In the genomic region with DNA sequence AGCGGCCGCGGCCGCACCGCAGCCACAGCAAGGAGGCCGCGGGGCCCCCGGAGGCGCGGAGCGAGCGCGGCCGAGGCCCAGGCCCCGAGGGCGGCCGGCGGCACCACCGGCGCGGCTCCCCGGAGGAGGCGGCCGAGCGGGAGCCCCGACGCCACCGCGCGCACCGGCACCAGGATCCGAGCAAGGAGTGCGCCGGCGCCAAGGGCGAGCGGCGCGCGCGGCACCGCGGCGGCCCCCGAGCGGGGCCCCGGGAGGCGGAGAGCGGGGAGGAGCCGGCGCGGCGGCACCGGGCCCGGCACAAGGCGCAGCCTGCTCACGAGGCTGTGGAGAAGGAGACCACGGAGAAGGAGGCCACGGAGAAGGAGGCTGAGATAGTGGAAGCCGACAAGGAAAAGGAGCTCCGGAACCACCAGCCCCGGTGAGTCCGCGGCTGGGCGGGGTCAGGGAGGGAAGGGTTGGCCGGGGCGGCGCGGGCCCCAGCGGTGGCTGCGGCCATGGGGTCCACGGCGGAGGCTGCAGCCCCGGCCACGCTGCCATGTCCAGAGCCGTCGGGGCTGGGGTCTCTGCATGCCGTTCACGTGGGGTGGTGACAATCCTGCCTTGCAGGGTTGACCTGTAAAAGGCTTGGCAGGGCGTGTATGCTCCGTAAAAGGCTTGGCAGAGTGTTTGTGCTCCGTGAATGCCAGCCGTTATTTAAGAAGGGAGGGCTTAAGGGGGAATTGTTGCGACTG, we compare ENCODE assay signal across 17 cellular contexts.
DNase-seq lines count a peak whose midpoint lies in the region; ATAC-seq and TF ChIP-seq lines count a peak whose summit lies in the region.
"Had no signal": no experiment of that assay in that cellular context is flagged by ENCODE, and none has a peak within 500 bp of the region (broad histone marks: within the 10 kb centered on the region; RNA-seq: fewer than 3 reads in every experiment).

No MANE protein-coding gene starts in this region.

- intact Hi-C loops in CD14-positive monocyte (cut with micrococcal nuclease): no loop called here

- no peak overlapping the region for H3K56ac ChIP-seq in H9 (ENCODE audit: insufficient read length, low read depth, low read length)

- H3K36me3 Mint-ChIP-seq in CD14-positive monocyte (no peaks in the 10 kb centered on the region), H9 (ENCODE audit: insufficient read depth in 1 of 3, low read depth in 3 of 3) (peaks cover 20 to 24% (median 23%) of the 10 kb centered on the region in 3 experiments), neural crest cell (ENCODE audit: low read depth) (no peaks in the 10 kb centered on the region)
- no peaks in the 10 kb centered on the region for H3K36me3 Mint-ChIP-seq in natural killer cell treated with Interleukin-12 subunit alpha and Interleukin-12 subunit beta and Interleukin-15 and Interleukin-18, amount 100 ng/mL, for 72 hours

- H3K4ac ChIP-seq in H9 (ENCODE audit: low read depth, low read length): no peak overlapping the region

- no peaks in the 10 kb centered on the region for H3K27me3 ChIP-seq in H9 (ENCODE audit: insufficient read depth, low read length)

- H3K9me3 Mint-ChIP-seq in CD14-positive monocyte (peaks cover 0 to 5% (median 3%) of the 10 kb centered on the region in 7 donors), H9 (no peaks in the 10 kb centered on the region; a peak in 2 of 5 replicates), neural crest cell (no peaks in the 10 kb centered on the region)
- no peaks in the 10 kb centered on the region for H3K9me3 Mint-ChIP-seq in natural killer cell treated with Interleukin-12 subunit alpha and Interleukin-12 subunit beta and Interleukin-15 and Interleukin-18, amount 100 ng/mL, for 72 hours
- H3K9me3 Mint-ChIP-seq: activated T-helper 1 cell treated with anti-CD3 and anti-CD28 coated beads, Interleukin-12 subunit alpha, Interleukin-12 subunit beta, Interleukin-2, Interleukin-4 antibody, amounts not matched to agents 30 ng/mL and 10 ng/mL and 1 ng/mL, durations not matched to agents 14 hours and 24 hours and 36 hours had no signal

- no peaks in the 10 kb centered on the region for H3K9me3 ChIP-seq in H9 (ENCODE audit: control insufficient read depth, low read depth, low read length)
- H3K9me3 ChIP-seq: left lung, psoas muscle, upper lobe of left lung had no signal

- no peak for ATAC-seq in HG03280 (IDR thresholded peaks at IDR 0.05; ENCODE audit: unreplicated experiment)
- ATAC-seq in natural killer cell treated with Interleukin-12 subunit alpha and Interleukin-12 subunit beta and Interleukin-15 and Interleukin-18, amount 100 ng/mL, for 72 hours: no peak
- ATAC-seq: left lung, psoas muscle had no signal

- H3T11ph ChIP-seq in H9 (ENCODE audit: low read length): no peak overlapping the region

- no peaks in the 10 kb centered on the region for H3K4me1 Mint-ChIP-seq in CD14-positive monocyte
- H3K4me1 Mint-ChIP-seq in H9: peaks cover 3 to 6% of the 10 kb centered on the region in 2 experiments
- H3K4me1 Mint-ChIP-seq in neural crest cell: no peaks in the 10 kb centered on the region
- H3K4me1 Mint-ChIP-seq in natural killer cell treated with Interleukin-12 subunit alpha and Interleukin-12 subunit beta and Interleukin-15 and Interleukin-18, amount 100 ng/mL, for 72 hours (ENCODE audit: low read depth in 2 of 2): no peaks in the 10 kb centered on the region
- H3K4me1 Mint-ChIP-seq: activated B cell treated with CpG ODN at 0.5 μM for 24 hours had no signal

- H3K79me2 ChIP-seq in H9 (ENCODE audit: insufficient read depth, low read length): no peaks in the 10 kb centered on the region

- DNase-seq in CD14-positive monocyte (ENCODE audit: low spot score) (peak; percentile 14), H9 (peak; percentile 50), ecto neural progenitor cell (ENCODE audit: low spot score) (peak; percentile 51), neural crest cell (ENCODE audit: low read depth, low spot score) (peak; percentile 3), NCI-H1694 treated with DMSO at 0.1 percent for 48 hours (lab: John Stamatoyannopoulos, UW) (no peak), DMS153 treated with DMSO at 0.1 percent for 48 hours (lab: John Stamatoyannopoulos, UW; ENCODE audit: unreplicated experiment) (no peak)
- DNase-seq in natural killer cell treated with Interleukin-12 subunit alpha and Interleukin-12 subunit beta and Interleukin-15 and Interleukin-18, amount 100 ng/mL, for 72 hours (ENCODE audit: low spot score): no peak
- DNase-seq: activated B cell treated with CpG ODN at 0.5 μM for 24 hours, brain microvascular endothelial cell, IMR-90, NCI-H2227 treated with DMSO at 0.1 percent for 48 hours, SHP77 had no signal

- no peaks in the 10 kb centered on the region for H4K20me1 ChIP-seq in H9 (ENCODE audit: control insufficient read depth, insufficient read depth, insufficient read length)

- H2BK15ac ChIP-seq in H9 (ENCODE audit: low read depth, low read length): no peak overlapping the region

- no CpG with 5 or more reads among the region's 84 CpGs for WGBS in H9 (ENCODE audit: extremely low coverage, insufficient read length, low lambda C conversion rate)

- H3K27ac ChIP-seq in H9 (ENCODE audit: insufficient read length, low read depth, low read length): no peak overlapping the region
- H3K27ac ChIP-seq: brain microvascular endothelial cell, left lung, psoas muscle, upper lobe of left lung had no signal

- H4K8ac ChIP-seq in H9 (replicated peaks; ENCODE audit: insufficient read length, low read depth, low read length): no peak overlapping the region

- no peak overlapping the region for H2BK120ac ChIP-seq in H9 (ENCODE audit: low read depth, low read length, poor library complexity, severe bottlenecking)

- no peaks in the 10 kb centered on the region for H3K4me1 ChIP-seq in H9 (ENCODE audit: insufficient read depth, low read length)
- H3K4me1 ChIP-seq: psoas muscle had no signal

- no peak overlapping the region; the same call in 1 of the 2 replicates for H3K14ac ChIP-seq in H9 (ENCODE audit: insufficient read depth, low read length)

- H3K79me1 ChIP-seq in H9 (ENCODE audit: insufficient read depth, low read depth, low read length, poor library complexity, severe bottlenecking): no peaks in the 10 kb centered on the region

- H3K23me2 ChIP-seq in H9 (ENCODE audit: insufficient read length, low read depth, low read length, poor library complexity, severe bottlenecking): peaks cover 4% of the 10 kb centered on the region

- no peak overlapping the region for H2AK5ac ChIP-seq in H9 (ENCODE audit: insufficient read length, low read length)

- no peak overlapping the region for H3K23ac ChIP-seq in H9 (ENCODE audit: insufficient read length, low read depth, low read length)

- H3K18ac ChIP-seq in H9 (ENCODE audit: insufficient read length, low read depth, low read length): no peak overlapping the region

- no peak overlapping the region for H2AFZ ChIP-seq in H9 (ENCODE audit: low read length)

- TF ChIP-seq CTCF in CD14-positive monocyte (IDR thresholded peaks at IDR 0.05) (no peak), H9 (conservative IDR thresholded peaks at IDR 0.05) (no peak), neural crest cell (conservative IDR thresholded peaks at IDR 0.05) (no peak)

- no peak overlapping the region for H2BK12ac ChIP-seq in H9 (ENCODE audit: insufficient read length, low read depth, low read length)

- H3K4me2 ChIP-seq in H9 (ENCODE audit: insufficient read depth, insufficient read length, low read length): peak overlapping the region; percentile 6

- H2BK20ac ChIP-seq in H9 (ENCODE audit: low read depth, low read length, poor library complexity, severe bottlenecking): no peak overlapping the region

- H3K27me3 Mint-ChIP-seq in CD14-positive monocyte (ENCODE audit: low read depth in 3 of 3) (peaks cover 40 to 57% (median 44%) of the 10 kb centered on the region in 3 donors), H9 (ENCODE audit: low read depth) (peaks cover 10% of the 10 kb centered on the region), neural crest cell (ENCODE audit: low read depth) (peaks cover 70% of the 10 kb centered on the region)
- peaks cover 14 to 20% of the 10 kb centered on the region in 2 donors for H3K27me3 Mint-ChIP-seq in natural killer cell treated with Interleukin-12 subunit alpha and Interleukin-12 subunit beta and Interleukin-15 and Interleukin-18, amount 100 ng/mL, for 72 hours

- no peak overlapping the region for H3K27ac Mint-ChIP-seq in CD14-positive monocyte
- no peak overlapping the region for H3K27ac Mint-ChIP-seq in H9
- no peak overlapping the region for H3K27ac Mint-ChIP-seq in neural crest cell (ENCODE audit: unreplicated experiment)
- H3K27ac Mint-ChIP-seq in natural killer cell treated with Interleukin-12 subunit alpha and Interleukin-12 subunit beta and Interleukin-15 and Interleukin-18, amount 100 ng/mL, for 72 hours: no peak overlapping the region
- H3K27ac Mint-ChIP-seq: activated B cell treated with CpG ODN at 0.5 μM for 24 hours; activated T-helper 1 cell treated with anti-CD3 and anti-CD28 coated beads, Interleukin-12 subunit alpha, Interleukin-12 subunit beta, Interleukin-2, Interleukin-4 antibody, amounts not matched to agents 30 ng/mL and 10 ng/mL and 1 ng/mL, durations not matched to agents 14 hours and 24 hours and 36 hours had no signal

- H4K91ac ChIP-seq in H9 (ENCODE audit: insufficient read length, low read depth, low read length): no peak overlapping the region

- no peak overlapping the region for H4K5ac ChIP-seq in H9 (ENCODE audit: insufficient read length, low read depth, low read length)

- no peak overlapping the region for H2BK5ac ChIP-seq in H9 (ENCODE audit: insufficient read length, low read length)

- H3K4me3 Mint-ChIP-seq in CD14-positive monocyte: peak overlapping the region in 1 of 2 donors; percentile 73
- peak overlapping the region; percentile 63 to 75 for H3K4me3 Mint-ChIP-seq in H9
- no peak overlapping the region for H3K4me3 Mint-ChIP-seq in neural crest cell
- no peak overlapping the region for H3K4me3 Mint-ChIP-seq in natural killer cell treated with Interleukin-12 subunit alpha and Interleukin-12 subunit beta and Interleukin-15 and Interleukin-18, amount 100 ng/mL, for 72 hours
- H3K4me3 Mint-ChIP-seq: activated B cell treated with CpG ODN at 0.5 μM for 24 hours; activated T-helper 1 cell treated with anti-CD3 and anti-CD28 coated beads, Interleukin-12 subunit alpha, Interleukin-12 subunit beta, Interleukin-2, Interleukin-4 antibody, amounts not matched to agents 30 ng/mL and 10 ng/mL and 1 ng/mL, durations not matched to agents 14 hours and 24 hours and 36 hours had no signal

- H3K9ac ChIP-seq in H9 (ENCODE audit: extremely low read depth, insufficient read length, low read length): no peak overlapping the region

Comparison
In these comparisons a context has a peak if more than half of its experiments do, and no peak if none do; other contexts are left out.
1. DNase-seq: peak in CD14-positive monocyte (single experiment), H9 (single experiment), ecto neural progenitor cell (single experiment) and neural crest cell (single experiment); none in NCI-H1694 treated with DMSO at 0.1 percent for 48 hours (single experiment), natural killer cell treated with Interleukin-12 subunit alpha and Interleukin-12 subunit beta and Interleukin-15 and Interleukin-18, amount 100 ng/mL, for 72 hours (single experiment) and DMS153 treated with DMSO at 0.1 percent for 48 hours (single experiment).
2. H3K4me3 Mint-ChIP-seq: peak in H9 (2 of 2); none in neural crest cell (single experiment) and natural killer cell treated with Interleukin-12 subunit alpha and Interleukin-12 subunit beta and Interleukin-15 and Interleukin-18, amount 100 ng/mL, for 72 hours (single experiment).